8 cellular contexts compared by ENCODE assay signal in the genomic region with DNA sequence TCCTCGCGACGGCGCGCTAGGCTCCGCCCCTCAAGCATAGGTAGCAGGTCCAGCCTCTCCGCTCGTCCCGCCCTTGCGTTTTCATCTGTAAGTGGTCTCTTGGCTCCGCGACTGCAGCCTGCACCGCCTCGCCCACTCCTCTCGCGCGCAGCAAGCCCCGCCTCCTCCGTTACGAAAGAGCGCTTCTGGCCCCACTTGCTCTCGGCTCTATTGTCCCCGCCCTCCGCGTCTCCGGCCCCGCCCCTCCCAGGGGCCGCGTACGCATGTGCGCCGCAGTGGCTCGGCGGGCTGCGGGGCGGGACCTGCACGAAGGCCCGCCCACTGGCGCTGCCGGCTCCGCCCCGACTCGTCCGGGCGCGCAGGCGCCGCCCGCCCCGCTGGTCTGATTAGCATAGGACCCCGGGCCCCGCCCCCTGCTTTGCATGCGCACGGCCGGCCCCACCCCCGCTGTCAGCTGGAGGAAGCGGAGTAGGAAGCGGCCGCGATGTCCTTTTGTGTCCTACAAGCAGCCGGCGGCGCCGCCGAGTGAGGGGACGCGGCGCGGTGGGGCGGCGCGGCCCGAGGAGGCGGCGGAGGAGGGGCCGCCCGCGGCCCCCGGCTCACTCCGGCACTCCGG. TPM values are rescaled to one million over a fixed set of nuclear protein-coding genes. Genes with fewer than 3 reads are reported as not detected.
DNase-seq lines count a peak whose midpoint lies in the region; ATAC-seq and TF ChIP-seq lines count a peak whose summit lies in the region.

A gene (plus strand): TSS at position 450 of the 616 bp plus-strand sequence. CDS start 1,656 bp downstream, outside the sequence.

- H3K36me3 Mint-ChIP-seq in type B pancreatic cell: no peaks in the 10 kb centered on the region

- DNase-seq in NCI-H1694 (lab: John Stamatoyannopoulos, UW) (peak; percentile 97), adrenal gland (peak; percentile 99 to 100 (median 100)), heart left ventricle (peak; percentile 100), posterior cingulate gyrus (peak; percentile 96 to 100 (median 100)), type B pancreatic cell (ENCODE audit: extremely low spot score, unreplicated experiment) (peak; percentile 100)

- H3K27ac Mint-ChIP-seq in type B pancreatic cell: peak within 1 kb of the TSS; percentile 99

- H3K4me1 Mint-ChIP-seq in type B pancreatic cell (ENCODE audit: unreplicated experiment): peaks cover 20% of the 10 kb centered on the region

- peaks cover 16 to 33% of the 10 kb centered on the region in 2 donors for H3K4me1 ChIP-seq in adrenal gland (replicated peaks in 1 of 2)
- peaks cover 0 to 41% (median 29%) of the 10 kb centered on the region in 12 donors for H3K4me1 ChIP-seq in heart left ventricle

- peak within 1 kb of the TSS; percentile 41 to 91 (median 62) for H3K4me3 ChIP-seq in adrenal gland
- peak within 1 kb of the TSS; percentile 62 to 93 (median 80) for H3K4me3 ChIP-seq in heart left ventricle

- TF ChIP-seq CTCF in adrenal gland (IDR thresholded peaks at IDR 0.05) (no peak), heart left ventricle (IDR thresholded peaks at IDR 0.05) (no peak), type B pancreatic cell (conservative IDR thresholded peaks at IDR 0.05) (no peak)

- peak within 1 kb of the TSS; percentile 96 for H3K4me3 Mint-ChIP-seq in type B pancreatic cell

- H3K27me3 Mint-ChIP-seq in type B pancreatic cell: peaks cover 14% of the 10 kb centered on the region

- no peaks in the 10 kb centered on the region for H3K9me3 ChIP-seq in adrenal gland (replicated peaks in 1 of 3)
- H3K9me3 ChIP-seq in heart left ventricle: no peaks in the 10 kb centered on the region

- intact Hi-C loops in T-helper 1 cell treated with Interleukin-12 subunit alpha and Interleukin-12 subunit beta and Interleukin-4 antibody, amounts not matched to agents 30 ng/mL and 1 ng/mL, for 36 hours (cut with micrococcal nuclease): loop anchor here (1.0 to 2.0 kb wide), 12 partner anchors 12 to 467 kb away; a partner anchor contains a TSS
- intact Hi-C loops in adrenal gland (cut with DNase I) (no loop called here), heart left ventricle (cut with DNase I) (loop anchor here in 5 of 10 donors (1.0 to 10.0 kb wide), 7 partner anchors 34 to 330 kb away; a partner anchor contains a TSS), posterior cingulate gyrus (cut with DNase I) (loop anchor here (1.0 kb wide), 1 partner anchor 20 kb away; a partner anchor contains a TSS)

- peak; percentile 56 to 77 for TF ChIP-seq POLR2A in adrenal gland (IDR thresholded peaks at IDR 0.05)
- peak; percentile 69 to 74 for TF ChIP-seq POLR2A in heart left ventricle (IDR thresholded peaks at IDR 0.05)

- peak within 1 kb of the TSS; percentile 88 to 96 (median 90) for H3K27ac ChIP-seq in adrenal gland
- peak within 1 kb of the TSS; percentile 90 to 98 (median 97) for H3K27ac ChIP-seq in heart left ventricle

- H3K36me3 ChIP-seq in adrenal gland (replicated peaks in 1 of 2): no peaks in the 10 kb centered on the region
- H3K36me3 ChIP-seq in heart left ventricle: peaks cover 0 to 11% (median 7%) of the 10 kb centered on the region in 9 donors

- no peaks in the 10 kb centered on the region for H3K9me3 Mint-ChIP-seq in type B pancreatic cell

- peak; percentile 72 for ATAC-seq in GM18498 (IDR thresholded peaks at IDR 0.05; ENCODE audit: unreplicated experiment)
- peak; percentile 73 for ATAC-seq in HG02885 (IDR thresholded peaks at IDR 0.05; ENCODE audit: poor library complexity, unreplicated experiment)
- ATAC-seq in heart left ventricle: peak; percentile 83 to 90 (median 90)

- WGBS in adrenal gland, 4 donors: 0 to 1% (median 0%) methylated on average over 11 to 79 of the region's 81 CpGs
- 0 to 1% (median 1%) methylated on average over 15 to 81 of the region's 81 CpGs for WGBS in heart left ventricle, 4 donors

- peaks cover 1% of the 10 kb centered on the region for H3K27me3 ChIP-seq in adrenal gland
- H3K27me3 ChIP-seq in heart left ventricle: peaks cover 0 to 10% (median under 1%) of the 10 kb centered on the region in 9 donors

RNA-seq across cellular contexts. Expression of the gene that starts here (rescaled TPM):
- 50.8 and 52.7 TPM in 2 replicates for total RNA-seq in T-helper 1 cell treated with Interleukin-12 subunit alpha and Interleukin-12 subunit beta and Interleukin-4 antibody, amounts not matched to agents 30 ng/mL and 1 ng/mL, for 36 hours
- total RNA-seq in adrenal gland (10 to 100 TPM; 33.2 to 74.4 (median 58.7) TPM), heart left ventricle (100 to 1,000 TPM in 8 of 9 donors, 10 to 100 TPM in 1; 94.0 to 291 (median 145) TPM), type B pancreatic cell (ENCODE audit: low replicate concordance) (41.7 and 76.0 TPM in 2 replicates)
- polyA plus RNA-seq in adrenal gland (10 to 100 TPM; 18.2 to 62.1 (median 56.0) TPM), heart left ventricle (100 to 1,000 TPM; 217 to 260 TPM)

Comparison
In these comparisons a context has a peak if more than half of its experiments do, and no peak if none do; other contexts are left out.
1. Peak in every context shown above with its lines: DNase-seq, ATAC-seq, H3K4me3 ChIP-seq and H3K27ac ChIP-seq.
2. intact Hi-C loops: an anchor here in T-helper 1 cell treated with Interleukin-12 subunit alpha and Interleukin-12 subunit beta and Interleukin-4 antibody, amounts not matched to agents 30 ng/mL and 1 ng/mL, for 36 hours (1.0 to 2.0 kb wide) and posterior cingulate gyrus (1.0 kb wide); none called in adrenal gland.